In the genomic region with DNA sequence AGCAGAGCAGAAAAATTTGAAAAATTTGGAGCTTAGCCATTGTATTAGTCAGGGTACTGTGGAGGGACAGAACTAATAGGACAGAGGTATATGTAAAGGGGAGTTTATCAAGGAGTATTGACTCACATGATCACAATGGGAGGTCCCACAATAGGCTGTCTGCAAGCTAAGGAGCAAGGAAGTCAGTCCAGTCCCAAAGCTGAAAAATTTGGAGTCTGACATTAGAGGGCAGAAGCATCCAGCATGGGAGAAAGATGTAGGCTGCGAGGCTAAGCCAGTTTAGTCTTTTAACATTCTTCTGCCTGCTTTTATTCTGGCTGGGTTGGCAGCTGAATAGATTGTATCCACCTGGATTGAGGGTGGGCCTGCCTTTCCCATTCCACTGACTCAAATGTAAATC, we compare ENCODE assay signal across 21 cellular contexts.
DNase-seq lines count a peak whose midpoint lies in the region; ATAC-seq and TF ChIP-seq lines count a peak whose summit lies in the region.
"Had no signal": no experiment of that assay in that cellular context is flagged by ENCODE, and none has a peak within 500 bp of the region (broad histone marks: within the 10 kb centered on the region; RNA-seq: fewer than 3 reads in every experiment).

No MANE protein-coding gene starts in this region.

- H3K9ac ChIP-seq in Loucy (ENCODE audit: low read depth, low read length, poor library complexity, severe bottlenecking), result no peak overlapping the region

- H3K4me1 ChIP-seq in Loucy (ENCODE audit: insufficient read depth, low read length, poor library complexity, severe bottlenecking), result peaks cover 9% of the 10 kb centered on the region

- H3K9me2 ChIP-seq in Loucy (replicated peaks; ENCODE audit: low read depth, low read length), result no peaks in the 10 kb centered on the region

- ATAC-seq in GM21825 (IDR thresholded peaks at IDR 0.05; ENCODE audit: unreplicated experiment), result no peak

- H3K79me2 ChIP-seq in Loucy (ENCODE audit: insufficient read depth, low read length), result no peaks in the 10 kb centered on the region

- H3F3A ChIP-seq in Loucy (ENCODE audit: low read depth), result no peaks in the 10 kb centered on the region

- H2AFZ ChIP-seq in Loucy (ENCODE audit: low read length), result no peak overlapping the region

- DNase-seq in NCI-H146 (lab: John Stamatoyannopoulos, UW), result peak; percentile 29
- DNase-seq in NCI-H146 treated with DMSO at 0.1 percent for 48 hours (lab: John Stamatoyannopoulos, UW; ENCODE audit: unreplicated experiment), result no peak
- peak; percentile 2 to 36 for DNase-seq in cardiac fibroblast (ENCODE audit: low read depth in 2 of 2)
- peak; percentile 10 for DNase-seq in iris pigment epithelial cell (ENCODE audit: low read depth)
- no peak for DNase-seq in NK-92 treated with Interleukin-12 subunit alpha and Interleukin-12 subunit beta, amount 100 ng/mL, for 24 hours (lab: John Stamatoyannopoulos, UW)
- DNase-seq in HPDE6-E6E7 (ENCODE audit: extremely low spot score), result no peak
- DNase-seq: 8988T; Calu3; CD8-positive, alpha-beta memory T cell; DMS153; GDM1; H7; KG1; NCI-H1105; NCI-H1694 treated with DMSO at 0.1 percent for 48 hours; NCI-H2081 treated with DMSO at 0.1 percent for 48 hours; NCI-H2171 treated with DMSO at 0.1 percent for 48 hours; NCI-H446; SJCRH30 had no signal

- no peaks in the 10 kb centered on the region for H4K20me1 ChIP-seq in Loucy (ENCODE audit: insufficient read depth, low read length, poor library complexity, severe bottlenecking)

- H3K4me3 ChIP-seq in Loucy (ENCODE audit: low read length, poor library complexity, severe bottlenecking), result no peak overlapping the region
- H3K4me3 ChIP-seq in cardiac fibroblast (replicated peaks in 1 of 2; ENCODE audit: low read depth in 2 of 2, low read length in 2 of 2), result no peak overlapping the region
- H3K4me3 ChIP-seq: SJCRH30 had no signal

- no peak overlapping the region for H3K4me2 ChIP-seq in Loucy (ENCODE audit: low read depth, low read length, poor library complexity, severe bottlenecking)

- H3K27me3 ChIP-seq in Loucy (ENCODE audit: insufficient read depth, low read length, poor library complexity, severe bottlenecking), result no peaks in the 10 kb centered on the region
- H3K27me3 ChIP-seq: SJCRH30 had no signal

- TF ChIP-seq CTCF in Loucy (conservative IDR thresholded peaks at IDR 0.05; ENCODE audit: low read length), result 0 out of 2 replicates have a peak, but pooled peaks have one; percentile 16
- TF ChIP-seq CTCF in cardiac fibroblast (IDR thresholded peaks at IDR 0.05; ENCODE audit: low read depth, low read length), result no peak

- no peaks in the 10 kb centered on the region for H3K9me3 ChIP-seq in Loucy (ENCODE audit: insufficient read depth, low read depth, low read length)
- H3K9me3 ChIP-seq: SJCRH30 had no signal

- H3K36me3 ChIP-seq in Loucy (ENCODE audit: insufficient read depth, low read length), result no peaks in the 10 kb centered on the region
- H3K36me3 ChIP-seq: SJCRH30 had no signal

Comparison
In these comparisons a context has a peak if more than half of its experiments do, and no peak if none do; other contexts are left out.
1. DNase-seq: peak in NCI-H146 (single experiment), cardiac fibroblast (2 of 2) and iris pigment epithelial cell (single experiment); none in NCI-H146 treated with DMSO at 0.1 percent for 48 hours (single experiment), NK-92 treated with Interleukin-12 subunit alpha and Interleukin-12 subunit beta, amount 100 ng/mL, for 24 hours (single experiment) and HPDE6-E6E7 (single experiment).